Comparison of ENCODE assay signal across 9 cellular contexts in the genomic region with DNA sequence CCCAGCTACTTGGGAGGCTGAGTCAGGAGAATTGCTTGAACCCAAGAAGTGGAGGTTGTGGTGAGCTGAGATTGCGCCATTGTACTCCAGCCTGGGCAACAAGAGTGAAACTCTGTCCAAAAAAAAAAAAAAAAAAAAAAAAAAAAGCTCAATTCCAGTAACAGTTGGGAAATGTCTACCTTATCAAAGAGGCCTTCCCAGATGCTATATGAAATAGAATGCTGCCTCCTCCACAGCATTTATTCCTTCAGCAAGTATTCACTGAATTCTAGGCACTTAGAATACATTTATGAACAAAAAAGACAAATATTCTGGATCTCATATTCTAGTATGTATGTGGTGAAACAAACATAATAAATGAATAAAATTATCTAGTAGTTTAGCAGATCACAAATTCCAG. TPM values are rescaled to one million over a fixed set of nuclear protein-coding genes. Genes with fewer than 3 reads are reported as not detected.
"Had no signal": no experiment of that assay in that cellular context is flagged by ENCODE, and none has a peak within 500 bp of the region (broad histone marks: within the 10 kb centered on the region; RNA-seq: fewer than 3 reads in every experiment).

No MANE protein-coding gene starts in this region.

- H3K4me3 ChIP-seq: K562 had no signal

- H3K4me1 Mint-ChIP-seq: IgD-negative memory B cell had no signal

- H3K4me3 Mint-ChIP-seq: IgD-negative memory B cell had no signal

- H3K36me3 Mint-ChIP-seq: IgD-negative memory B cell had no signal

- H3K27ac Mint-ChIP-seq: IgD-negative memory B cell had no signal

- DNase-seq: IMR-90, KBM-7, KG1 had no signal

- H3K27ac ChIP-seq: HL-60 had no signal

- ATAC-seq: HepG2, K562 had no signal

RNA-seq across cellular contexts. Expression of a gene that starts 12.8 kb away (rescaled TPM):
- total RNA-seq: HepG2, HT-29, IMR-90 had no signal

RNA-seq across cellular contexts. Expression of a gene that starts 38.4 kb away (rescaled TPM):
- total RNA-seq: HepG2, HT-29, HT1080, IMR-90 had no signal

RNA-seq across cellular contexts. Expression of a gene that starts 46.6 kb away (rescaled TPM):
- total RNA-seq: HepG2, HT-29, HT1080, IMR-90 had no signal
